10 cellular contexts compared by ENCODE assay signal in genomic region chr10:125151824-125152634, GRCh38. TPM values are rescaled to one million over a fixed set of nuclear protein-coding genes. Genes with fewer than 3 reads are reported as not detected.
A peak's percentile ranks its signal among the peaks of the same experiment; 100 is the strongest.
DNase-seq lines count a peak whose midpoint lies in the region; ATAC-seq, FAIRE-seq and TF ChIP-seq lines count a peak whose summit lies in the region.
"Had no signal": no experiment of that assay in that cellular context is flagged by ENCODE, and none has a peak within 500 bp of the region (broad histone marks: within the 10 kb centered on the region; RNA-seq: fewer than 3 reads in every experiment).

No MANE protein-coding gene starts in this region.

- H3K4me1 ChIP-seq in hepatocyte (ENCODE audit: insufficient read depth) = peaks cover 87% of the 10 kb centered on the region
- peaks cover 52% of the 10 kb centered on the region for H3K4me1 ChIP-seq in prostate gland (replicated peaks)

- no peaks in the 10 kb centered on the region for H3K27me3 ChIP-seq in hepatocyte
- no peaks in the 10 kb centered on the region for H3K27me3 ChIP-seq in prostate gland (replicated peaks; ENCODE audit: insufficient read depth)

- ATAC-seq in GM21526 (IDR thresholded peaks at IDR 0.05; ENCODE audit: low FRiP score, unreplicated experiment) = no peak
- ATAC-seq in GM18498 (IDR thresholded peaks at IDR 0.05; ENCODE audit: unreplicated experiment) = no peak
- ATAC-seq in HG02623 (IDR thresholded peaks at IDR 0.05; ENCODE audit: unreplicated experiment) = no peak
- ATAC-seq: SK-N-SH treated with all-trans-retinoic acid at 6 μM for 48 hours had no signal

- DNase-seq in GM12891 (ENCODE audit: insufficient read length, low spot score) (no peak), SW480 (ENCODE audit: low spot score) (peak; percentile 68), hepatocyte (ENCODE audit: low spot score) (peak; percentile 66), prostate gland (ENCODE audit: low spot score) (no peak)
- no peak for DNase-seq in stimulated activated CD4-positive, alpha-beta T cell treated with anti-CD3 and anti-CD28 coated beads, Interleukin-2, amount 100 ng/mL, for 24 hours

- H3K36me3 ChIP-seq in hepatocyte (replicated peaks; ENCODE audit: insufficient read depth, low read depth) = no peaks in the 10 kb centered on the region
- no peaks in the 10 kb centered on the region for H3K36me3 ChIP-seq in prostate gland

- intact Hi-C loops in prostate gland (cut with DNase I) = loop anchor here (5.0 to 10.0 kb wide), 3 partner anchors 155 to 550 kb away; no protein-coding TSS in a partner anchor

- H3K9me3 ChIP-seq in hepatocyte (ENCODE audit: low read depth) = no peaks in the 10 kb centered on the region
- H3K9me3 ChIP-seq in prostate gland = no peaks in the 10 kb centered on the region

- H4K20me1 ChIP-seq in hepatocyte (ENCODE audit: insufficient read depth, poor library complexity, severe bottlenecking) = peaks cover 76% of the 10 kb centered on the region

- peak overlapping the region; percentile 99 for H3K27ac ChIP-seq in hepatocyte
- peak overlapping the region; percentile 96 to 99 for H3K27ac ChIP-seq in prostate gland
- H3K27ac ChIP-seq: KMS-11 had no signal

- TF ChIP-seq CTCF in hepatocyte (IDR thresholded peaks at IDR 0.05; ENCODE audit: poor library complexity) = no peak
- TF ChIP-seq CTCF in prostate gland (IDR thresholded peaks at IDR 0.05) = no peak

- H3K4me3 ChIP-seq in hepatocyte (peak overlapping the region; percentile 32), prostate gland (peak overlapping the region; percentile 24 to 29)

- H3K79me2 ChIP-seq in hepatocyte = peaks cover 100% of the 10 kb centered on the region

- no peak overlapping the region for H2AFZ ChIP-seq in hepatocyte

- FAIRE-seq in GM12891 (lab: Jason Lieb, UNC) = no peak

- WGBS in hepatocyte (ENCODE audit: low lambda C conversion rate, missing lambda C conversion rate) = 32% methylated on average over 30 of the region's 63 CpGs
- 21% methylated on average over 23 of the region's 63 CpGs for WGBS in prostate gland

- H3K9me2 ChIP-seq in hepatocyte (replicated peaks; ENCODE audit: insufficient read depth) = no peaks in the 10 kb centered on the region

- peak overlapping the region; percentile 87 for H3K4me2 ChIP-seq in hepatocyte
- H3K4me2 ChIP-seq: KMS-11 had no signal

- TF ChIP-seq POLR2A in GM12891 (IDR thresholded peaks at IDR 0.05; ENCODE audit: low read depth, low read length) (no peak), prostate gland (IDR thresholded peaks at IDR 0.05) (peak; percentile 22)

TF ChIP-seq in GM12891, 5 proteins besides CTCF, POLR2A, EP300 and RAD21:
- no peak for TF ChIP-seq POLR2AphosphoS5 (IDR thresholded peaks at IDR 0.05; ENCODE audit: low read depth, low read length)
- peak; percentile 18; the same call in 1 of the 2 replicates for TF ChIP-seq SPI1 (IDR thresholded peaks at IDR 0.05; ENCODE audit: low read depth, low read length)

RNA-seq across cellular contexts. Expression of gene CTBP2, which starts 8.3 kb away (rescaled TPM):
- polyA plus RNA-seq in GM12891 (2012; ENCODE audit: low read depth, missing spikeins) = 3.0 TPM
- total RNA-seq in hepatocyte (61.3 and 61.5 TPM in 2 replicates), prostate gland (10 to 100 TPM; 70.2 to 89.7 TPM)
- 81.0 and 85.3 TPM in 2 replicates for polyA plus RNA-seq in hepatocyte

Comparison
In these comparisons a context has a peak if more than half of its experiments do, and no peak if none do; other contexts are left out.
1. DNase-seq: peak in SW480 (single experiment) and hepatocyte (single experiment); none in GM12891 (single experiment), prostate gland (single experiment) and stimulated activated CD4-positive, alpha-beta T cell treated with anti-CD3 and anti-CD28 coated beads, Interleukin-2, amount 100 ng/mL, for 24 hours (0 of 2).